23 cellular contexts compared by ENCODE assay signal in the genomic region with DNA sequence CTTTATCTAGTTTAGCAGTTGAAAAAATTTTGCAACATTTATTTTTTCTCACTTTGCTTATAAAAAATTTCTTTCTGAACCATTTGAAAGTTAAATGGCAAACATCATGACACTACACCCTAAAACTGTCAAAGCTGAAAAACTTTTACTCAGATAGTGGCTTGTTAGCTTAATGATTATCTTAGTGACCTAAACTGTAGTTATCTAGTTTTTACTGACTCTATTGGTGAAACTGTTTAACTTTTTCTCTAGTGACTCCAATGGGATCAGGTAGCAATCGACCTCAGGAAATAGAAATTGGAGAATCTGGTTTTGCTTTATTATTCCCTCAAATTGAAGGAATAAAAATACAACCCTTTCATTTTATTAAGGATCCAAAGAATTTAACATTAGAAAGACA. TPM values are rescaled to one million over a fixed set of nuclear protein-coding genes. Genes with fewer than 3 reads are reported as not detected.
A peak's percentile ranks its signal among the peaks of the same experiment; 100 is the strongest.
DNase-seq lines count a peak whose midpoint lies in the region; ATAC-seq, FAIRE-seq and TF ChIP-seq lines count a peak whose summit lies in the region.
"Had no signal": no experiment of that assay in that cellular context is flagged by ENCODE, and none has a peak within 500 bp of the region (broad histone marks: within the 10 kb centered on the region; RNA-seq: fewer than 3 reads in every experiment).

No MANE protein-coding gene starts in this region.

- CTCF ChIA-PET in A549 (lab: Yijun Ruan, JAX) (interaction anchor here (0.7 to 3.9 kb wide), 2 partner anchors 12 to 19 kb away, joined by 4 to 22 read pairs; no protein-coding TSS in a partner anchor), WTC11 (lab: Charles Lee) (no interaction called here)

- TF ChIP-seq POLR2A in A549 (IDR thresholded peaks at IDR 0.05; ENCODE audit: low read length), result no peak

- POLR2A ChIA-PET in A549 (lab: Yijun Ruan, JAX) (no interaction called here), WTC11 (lab: Charles Lee) (no interaction called here)

- no peak for TF ChIP-seq EP300 in A549 (IDR thresholded peaks at IDR 0.05)

- H3K27ac ChIP-seq in A549, result no peak overlapping the region
- H3K27ac ChIP-seq: 22Rv1; BLaER1 treated with 17β-estradiol and CSF1 and Interleukin-3, amounts not matched to agents 10 nM and 100 nM; C4-2B had no signal

- H3K36me3 Mint-ChIP-seq in progenitor cell of endocrine pancreas (ENCODE audit: insufficient read depth), result peaks cover 38% of the 10 kb centered on the region
- peaks cover 51% of the 10 kb centered on the region for H3K36me3 Mint-ChIP-seq in WTC11

- no peak for TF ChIP-seq RAD21 in A549 (conservative IDR thresholded peaks at IDR 0.05 in 1 of 2, IDR thresholded peaks at IDR 0.05 in 1 of 2)

- no peak overlapping the region for H3K4me3 Mint-ChIP-seq in progenitor cell of endocrine pancreas (ENCODE audit: low read depth)
- no peak overlapping the region for H3K4me3 Mint-ChIP-seq in WTC11
- H3K4me3 Mint-ChIP-seq: B cell; CD4-positive, alpha-beta T cell; CD8-positive, alpha-beta T cell had no signal

- H3K9me3 Mint-ChIP-seq in progenitor cell of endocrine pancreas (ENCODE audit: low read depth) (peaks cover 10% of the 10 kb centered on the region), WTC11 (no peaks in the 10 kb centered on the region)
- H3K9me3 Mint-ChIP-seq: CD4-positive, alpha-beta T cell; CD8-positive, alpha-beta T cell had no signal

- FAIRE-seq in A549 (lab: Jason Lieb, UNC) (peak; percentile 76), GM19239 (lab: Jason Lieb, UNC) (peak; percentile 55), RCC 7860 (lab: Jason Lieb, UNC) (peak; percentile 11)
- FAIRE-seq: D721Med, GM12878, GM12892, GM18507 had no signal

- H3K27me3 Mint-ChIP-seq in progenitor cell of endocrine pancreas (no peaks in the 10 kb centered on the region), WTC11 (ENCODE audit: low read depth) (no peaks in the 10 kb centered on the region)
- H3K27me3 Mint-ChIP-seq: B cell; CD4-positive, alpha-beta T cell had no signal

- H3K27ac Mint-ChIP-seq in progenitor cell of endocrine pancreas (peak overlapping the region; percentile 76), WTC11 (no peak overlapping the region)
- H3K27ac Mint-ChIP-seq: B cell; CD4-positive, alpha-beta T cell; CD8-positive, alpha-beta T cell had no signal

- no peak overlapping the region for H3K4me3 ChIP-seq in A549
- H3K4me3 ChIP-seq: BLaER1 treated with 17β-estradiol and CSF1 and Interleukin-3, amounts not matched to agents 10 nM and 100 nM; GM12878 had no signal

- no peak overlapping the region for H3K4me2 ChIP-seq in A549
- H3K4me2 ChIP-seq: BLaER1 treated with 17β-estradiol and CSF1 and Interleukin-3, amounts not matched to agents 10 nM and 100 nM had no signal

- no peak for ATAC-seq in A549
- no peak for ATAC-seq in WTC11
- ATAC-seq: CD8-positive, alpha-beta T cell; GM12878 had no signal

- H3K4me1 Mint-ChIP-seq in progenitor cell of endocrine pancreas (ENCODE audit: low read depth) (peaks cover 24% of the 10 kb centered on the region), WTC11 (no peaks in the 10 kb centered on the region)
- H3K4me1 Mint-ChIP-seq: B cell had no signal

- H3K4me1 ChIP-seq in A549, result peaks cover 4% of the 10 kb centered on the region; the same call in 2 of the 3 replicates
- H3K4me1 ChIP-seq: BLaER1 treated with 17β-estradiol and CSF1 and Interleukin-3, amounts not matched to agents 10 nM and 100 nM had no signal

- DNase-seq in A549 (ENCODE audit: low read depth in 1 of 2, low spot score in 1 of 2), result no peak
- no peak for DNase-seq in GM19239 (ENCODE audit: insufficient read length, low spot score)
- no peak for DNase-seq in RCC 7860 (ENCODE audit: low spot score)
- DNase-seq in progenitor cell of endocrine pancreas (ENCODE audit: low spot score, unreplicated experiment), result no peak
- no peak for DNase-seq in T-helper 9 cell
- no peak for DNase-seq in WTC11 (ENCODE audit: low spot score)
- no peak for DNase-seq in NCI-H187 treated with DMSO at 0.1 percent for 48 hours (lab: John Stamatoyannopoulos, UW)
- DNase-seq: AML-193; Caco-2; Calu3; CD4-positive, alpha-beta T cell; CD8-positive, alpha-beta T cell; DND-41; EL; GDM1 had no signal

- no peaks in the 10 kb centered on the region for H3K9me3 ChIP-seq in A549
- H3K9me3 ChIP-seq: Caco-2 had no signal

- WGBS in A549 (ENCODE audit: missing lambda C conversion rate), result 85% methylated on average over 1 of the region's 1 CpG

- TF ChIP-seq CTCF in A549 (IDR thresholded peaks at IDR 0.05), result no peak
- TF ChIP-seq CTCF in progenitor cell of endocrine pancreas (IDR thresholded peaks at IDR 0.05; ENCODE audit: unreplicated experiment), result no peak
- no peak for TF ChIP-seq CTCF in WTC11 (IDR thresholded peaks at IDR 0.05)

TF ChIP-seq in A549, 52 proteins besides CTCF, POLR2A, EP300 and RAD21 (continues in another document):
- TF ChIP-seq PBX3 (IDR thresholded peaks at IDR 0.05) (no peak), ZNF302 (CRISPR knock-in tag; IDR thresholded peaks at IDR 0.05) (no peak), BHLHE40 (IDR thresholded peaks at IDR 0.05; ENCODE audit: low read depth, low read length) (no peak), FOSL2 (IDR thresholded peaks at IDR 0.05) (no peak), FOSL2 (CRISPR knock-in tag; IDR thresholded peaks at IDR 0.05) (no peak), POLR2AphosphoS2 (conservative IDR thresholded peaks at IDR 0.05; ENCODE audit: low read length) (no peak), PHF8 (IDR thresholded peaks at IDR 0.05; ENCODE audit: borderline replicate concordance, low read depth) (no peak), HES2 (IDR thresholded peaks at IDR 0.05) (no peak)
- TF ChIP-seq, protein P1, sequence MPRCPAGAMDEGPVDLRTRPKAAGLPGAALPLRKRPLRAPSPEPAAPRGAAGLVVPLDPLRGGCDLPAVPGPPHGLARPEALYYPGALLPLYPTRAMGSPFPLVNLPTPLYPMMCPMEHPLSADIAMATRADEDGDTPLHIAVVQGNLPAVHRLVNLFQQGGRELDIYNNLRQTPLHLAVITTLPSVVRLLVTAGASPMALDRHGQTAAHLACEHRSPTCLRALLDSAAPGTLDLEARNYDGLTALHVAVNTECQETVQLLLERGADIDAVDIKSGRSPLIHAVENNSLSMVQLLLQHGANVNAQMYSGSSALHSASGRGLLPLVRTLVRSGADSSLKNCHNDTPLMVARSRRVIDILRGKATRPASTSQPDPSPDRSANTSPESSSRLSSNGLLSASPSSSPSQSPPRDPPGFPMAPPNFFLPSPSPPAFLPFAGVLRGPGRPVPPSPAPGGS (IDR thresholded peaks at IDR 0.05), result no peak

TF ChIP-seq in WTC11, 78 proteins besides CTCF, POLR2A, EP300 and RAD21 (continues in another document):
- TF ChIP-seq JAZF1 (CRISPR knock-in tag; IDR thresholded peaks at IDR 0.05), result no peak
- no peak for TF ChIP-seq SOX15 (CRISPR knock-in tag; IDR thresholded peaks at IDR 0.05)
- TF ChIP-seq IRF1 (CRISPR knock-in tag; IDR thresholded peaks at IDR 0.05), result no peak
- TF ChIP-seq ZNF317 (CRISPR knock-in tag; IDR thresholded peaks at IDR 0.05; ENCODE audit: borderline replicate concordance, low read depth), result no peak
- no peak for TF ChIP-seq PRDM15 (CRISPR knock-in tag; IDR thresholded peaks at IDR 0.05)
- no peak for TF ChIP-seq NR3C1 (CRISPR knock-in tag; conservative IDR thresholded peaks at IDR 0.05; ENCODE audit: low read depth)

RNA-seq across cellular contexts. Expression of gene FBXO22, which starts 13.3 kb away (rescaled TPM):
- polyA plus RNA-seq in A549 (2011; rRNA removed) (123 and 133 TPM in 2 replicates), A549 (2017; fragmentation: RNase III; extraction: RNeasy Plus Mini Kit Qiagen cat#74134 plus additional on column Dnase treatment) (74.6 to 76.2 TPM (median 75.1 TPM) in 3 replicates)
- polyA plus RNA-seq in A549 (2012; cell fraction: cytosol; rRNA removed), result 53.2 and 59.2 TPM in 2 replicates
- polyA plus RNA-seq in A549 (2012; cell fraction: nucleus; rRNA removed), result 30.1 and 32.7 TPM in 2 replicates
- polyA minus RNA-seq in A549 (2011; rRNA and poly(A)+ RNA removed), result 81.7 and 82.0 TPM in 2 replicates
- total RNA-seq in progenitor cell of endocrine pancreas (42.9 and 43.6 TPM in 2 replicates), WTC11 (2021) (90.3 to 95.7 TPM (median 90.9 TPM) in 3 replicates)
